8 cellular contexts compared by ENCODE assay signal in genomic region chr20:19934792-19935491, GRCh38.
A peak's percentile ranks its signal among the peaks of the same experiment; 100 is the strongest.
DNase-seq lines count a peak whose midpoint lies in the region; ATAC-seq and TF ChIP-seq lines count a peak whose summit lies in the region.

No MANE protein-coding gene starts in this region.

- H3K27ac Mint-ChIP-seq in natural killer cell treated with Interleukin-12 subunit alpha and Interleukin-12 subunit beta and Interleukin-15 and Interleukin-18, amount 100 ng/mL, for 72 hours: no peak overlapping the region
- H3K27ac Mint-ChIP-seq in endodermal cell: no peak overlapping the region

- H3K27ac ChIP-seq in BLaER1 (no peak overlapping the region), ascending aorta (peak overlapping the region; percentile 41 to 59), lower lobe of right lung (peak overlapping the region; percentile 88), uterus (peak overlapping the region; percentile 48 to 71), endodermal cell (ENCODE audit: low read depth, low read length) (no peak overlapping the region)

- peaks cover 51 to 66% of the 10 kb centered on the region in 2 donors for H3K27me3 Mint-ChIP-seq in natural killer cell treated with Interleukin-12 subunit alpha and Interleukin-12 subunit beta and Interleukin-15 and Interleukin-18, amount 100 ng/mL, for 72 hours
- no peaks in the 10 kb centered on the region for H3K27me3 Mint-ChIP-seq in endodermal cell (ENCODE audit: insufficient read depth)

- no peaks in the 10 kb centered on the region for H4K20me1 ChIP-seq in BLaER1

- H3K4me3 Mint-ChIP-seq in natural killer cell treated with Interleukin-12 subunit alpha and Interleukin-12 subunit beta and Interleukin-15 and Interleukin-18, amount 100 ng/mL, for 72 hours: no peak overlapping the region
- no peak overlapping the region for H3K4me3 Mint-ChIP-seq in endodermal cell

- no peaks in the 10 kb centered on the region for H3K36me3 ChIP-seq in BLaER1
- H3K36me3 ChIP-seq in ascending aorta: peaks cover 9 to 18% of the 10 kb centered on the region in 2 donors
- H3K36me3 ChIP-seq in lower lobe of right lung: peaks cover 16% of the 10 kb centered on the region
- H3K36me3 ChIP-seq in uterus: no peaks in the 10 kb centered on the region
- no peaks in the 10 kb centered on the region for H3K36me3 ChIP-seq in endodermal cell (ENCODE audit: control insufficient read depth, insufficient read depth, low read length)

- no peaks in the 10 kb centered on the region for H3K9me3 Mint-ChIP-seq in natural killer cell treated with Interleukin-12 subunit alpha and Interleukin-12 subunit beta and Interleukin-15 and Interleukin-18, amount 100 ng/mL, for 72 hours
- no peaks in the 10 kb centered on the region for H3K9me3 Mint-ChIP-seq in endodermal cell

- 90 to 91% methylated on average over 12 to 13 of the region's 13 CpGs for WGBS in endodermal cell (ENCODE audit: insufficient coverage in 1 of 2, insufficient read length in 1 of 2), 2 experiments

- TF ChIP-seq CTCF in ascending aorta (IDR thresholded peaks at IDR 0.05) (no peak), lower lobe of right lung (IDR thresholded peaks at IDR 0.05) (no peak), uterus (IDR thresholded peaks at IDR 0.05) (no peak), endodermal cell (conservative IDR thresholded peaks at IDR 0.05) (no peak)

- H3K27me3 ChIP-seq in BLaER1 (no peaks in the 10 kb centered on the region), ascending aorta (no peaks in the 10 kb centered on the region), lower lobe of right lung (ENCODE audit: low read depth) (no peaks in the 10 kb centered on the region), uterus (no peaks in the 10 kb centered on the region), endodermal cell (ENCODE audit: control insufficient read depth, insufficient read depth, low read length, poor library complexity, severe bottlenecking) (no peaks in the 10 kb centered on the region)

- H3K4me1 ChIP-seq in BLaER1: peaks cover 76% of the 10 kb centered on the region
- H3K4me1 ChIP-seq in ascending aorta: peaks cover 0 to 3% of the 10 kb centered on the region in 2 donors
- H3K4me1 ChIP-seq in lower lobe of right lung: peaks cover 95% of the 10 kb centered on the region
- H3K4me1 ChIP-seq in uterus: peaks cover 8 to 10% of the 10 kb centered on the region in 2 donors
- no peaks in the 10 kb centered on the region for H3K4me1 ChIP-seq in endodermal cell (ENCODE audit: control insufficient read depth, insufficient read depth, low read length)

- DNase-seq in NCI-H1092 (lab: John Stamatoyannopoulos, UW) (peak; percentile 55), ascending aorta (ENCODE audit: low spot score in 2 of 2) (peak in 1 of 2 donors; percentile 80), lower lobe of right lung (peak; percentile 71), uterus (peak in 1 of 2 donors; percentile 64), endodermal cell (no peak)
- DNase-seq in activated CD8-positive, alpha-beta memory T cell treated with anti-CD3 and anti-CD28 coated beads, Interleukin-2, amount 50 U/mL, for 4 hours: no peak
- no peak for DNase-seq in natural killer cell treated with Interleukin-12 subunit alpha and Interleukin-12 subunit beta and Interleukin-15 and Interleukin-18, amount 100 ng/mL, for 72 hours (ENCODE audit: low spot score)

- peak; percentile 78 to 85 for ATAC-seq in lower lobe of right lung
- ATAC-seq in natural killer cell treated with Interleukin-12 subunit alpha and Interleukin-12 subunit beta and Interleukin-15 and Interleukin-18, amount 100 ng/mL, for 72 hours: no peak

- H3K9me3 ChIP-seq in BLaER1: no peaks in the 10 kb centered on the region
- no peaks in the 10 kb centered on the region for H3K9me3 ChIP-seq in ascending aorta
- no peaks in the 10 kb centered on the region for H3K9me3 ChIP-seq in lower lobe of right lung
- H3K9me3 ChIP-seq in uterus: no peaks in the 10 kb centered on the region
- no peaks in the 10 kb centered on the region for H3K9me3 ChIP-seq in endodermal cell (ENCODE audit: control insufficient read depth, low read length)

- H3K4me1 Mint-ChIP-seq in natural killer cell treated with Interleukin-12 subunit alpha and Interleukin-12 subunit beta and Interleukin-15 and Interleukin-18, amount 100 ng/mL, for 72 hours (ENCODE audit: low read depth in 2 of 2): peaks cover 21 to 36% of the 10 kb centered on the region in 2 donors
- H3K4me1 Mint-ChIP-seq in endodermal cell: no peaks in the 10 kb centered on the region

- TF ChIP-seq POLR2A in uterus (IDR thresholded peaks at IDR 0.05): peak in 1 of 2 donors; percentile 9

- peak overlapping the region; percentile 43 for H3K4me3 ChIP-seq in BLaER1
- H3K4me3 ChIP-seq in ascending aorta: peak overlapping the region in 1 of 2 donors; percentile 46
- H3K4me3 ChIP-seq in lower lobe of right lung: peak overlapping the region; percentile 42
- no peak overlapping the region for H3K4me3 ChIP-seq in uterus
- no peak overlapping the region for H3K4me3 ChIP-seq in endodermal cell (ENCODE audit: low read length)

- H3K36me3 Mint-ChIP-seq in natural killer cell treated with Interleukin-12 subunit alpha and Interleukin-12 subunit beta and Interleukin-15 and Interleukin-18, amount 100 ng/mL, for 72 hours: no peaks in the 10 kb centered on the region
- peaks cover 2% of the 10 kb centered on the region for H3K36me3 Mint-ChIP-seq in endodermal cell (ENCODE audit: low read depth)

- peak overlapping the region; percentile 91 for H3K4me2 ChIP-seq in BLaER1

- intact Hi-C loops in ascending aorta (cut with DNase I): no loop called here
- intact Hi-C loops in lower lobe of right lung (cut with DNase I): no loop called here
- intact Hi-C loops in uterus (cut with DNase I; ENCODE audit: low total_unique reads): no loop called here

- H3K9ac ChIP-seq in BLaER1 (no peak overlapping the region), endodermal cell (ENCODE audit: extremely low read depth, low read length, poor library complexity, severe bottlenecking) (no peak overlapping the region)

Comparison
In these comparisons a context has a peak if more than half of its experiments do, and no peak if none do; other contexts are left out.
1. H3K27ac ChIP-seq: peak in ascending aorta (2 of 2), lower lobe of right lung (single experiment) and uterus (2 of 2); none in BLaER1 (single experiment) and endodermal cell (single experiment).
2. H3K4me3 ChIP-seq: peak in BLaER1 (single experiment) and lower lobe of right lung (single experiment); none in uterus (0 of 2) and endodermal cell (single experiment).
3. DNase-seq: peak in NCI-H1092 (single experiment) and lower lobe of right lung (single experiment); none in activated CD8-positive, alpha-beta memory T cell treated with anti-CD3 and anti-CD28 coated beads, Interleukin-2, amount 50 U/mL, for 4 hours (single experiment), natural killer cell treated with Interleukin-12 subunit alpha and Interleukin-12 subunit beta and Interleukin-15 and Interleukin-18, amount 100 ng/mL, for 72 hours (single experiment) and endodermal cell (single experiment).
4. ATAC-seq: peak in lower lobe of right lung (2 of 2); none in natural killer cell treated with Interleukin-12 subunit alpha and Interleukin-12 subunit beta and Interleukin-15 and Interleukin-18, amount 100 ng/mL, for 72 hours (0 of 2).